ENCODE assay signal across 26 cellular contexts in the genomic region with DNA sequence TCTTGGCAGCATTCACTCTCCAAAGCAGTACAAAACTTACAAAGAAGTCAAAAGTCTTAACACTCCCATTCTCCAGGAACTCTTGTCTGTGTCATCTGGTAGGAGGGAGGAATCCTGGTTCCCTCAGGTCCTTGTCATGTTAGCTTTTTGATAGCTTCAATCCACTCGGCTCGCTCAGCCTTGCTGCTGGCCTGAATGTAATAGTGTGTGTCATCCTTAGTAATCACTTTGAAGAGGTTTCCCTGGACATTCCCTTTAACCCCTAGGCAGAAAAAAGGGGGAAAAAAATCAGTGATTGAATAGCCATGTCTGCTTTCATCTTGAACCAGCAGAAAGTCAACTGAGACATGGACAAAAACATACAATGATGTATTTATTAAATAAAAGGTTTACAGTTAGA. TPM values are rescaled to one million over a fixed set of nuclear protein-coding genes. Genes with fewer than 3 reads are reported as not detected.
DNase-seq lines count a peak whose midpoint lies in the region; ATAC-seq and TF ChIP-seq lines count a peak whose summit lies in the region.
"Had no signal": no experiment of that assay in that cellular context is flagged by ENCODE, and none has a peak within 500 bp of the region (broad histone marks: within the 10 kb centered on the region; RNA-seq: fewer than 3 reads in every experiment).

No MANE protein-coding gene starts in this region.

- no peak for TF ChIP-seq CTCF in progenitor cell of endocrine pancreas (IDR thresholded peaks at IDR 0.05; ENCODE audit: unreplicated experiment)

- H3K27ac Mint-ChIP-seq in progenitor cell of endocrine pancreas = peak overlapping the region; percentile 24
- H3K27ac Mint-ChIP-seq: activated CD4-positive, alpha-beta memory T cell treated with anti-CD3 and anti-CD28 coated beads, Interleukin-2, amount 10 ng/mL, durations not matched to agents 7 days and 5 days had no signal

- H3K36me3 Mint-ChIP-seq in progenitor cell of endocrine pancreas (ENCODE audit: insufficient read depth) = peaks cover 10% of the 10 kb centered on the region

- peaks cover 3% of the 10 kb centered on the region for H3K4me1 Mint-ChIP-seq in progenitor cell of endocrine pancreas (ENCODE audit: low read depth)
- H3K4me1 Mint-ChIP-seq: central memory CD8-positive, alpha-beta T cell had no signal

- no peak overlapping the region for H3K4me3 Mint-ChIP-seq in progenitor cell of endocrine pancreas (ENCODE audit: low read depth)
- H3K4me3 Mint-ChIP-seq: activated CD4-positive, alpha-beta memory T cell treated with anti-CD3 and anti-CD28 coated beads, Interleukin-2, amount 10 ng/mL, durations not matched to agents 7 days and 5 days; CD8-positive, alpha-beta memory T cell; central memory CD8-positive, alpha-beta T cell had no signal

- H3K9me3 Mint-ChIP-seq in progenitor cell of endocrine pancreas (ENCODE audit: low read depth) = no peaks in the 10 kb centered on the region
- H3K9me3 Mint-ChIP-seq: activated CD4-positive, alpha-beta memory T cell treated with anti-CD3 and anti-CD28 coated beads, Interleukin-2, amount 10 ng/mL, durations not matched to agents 7 days and 5 days; CD8-positive, alpha-beta memory T cell; central memory CD8-positive, alpha-beta T cell had no signal

- DNase-seq in EH (ENCODE audit: low read depth) = peak; percentile 15
- peak; percentile 57 for DNase-seq in HT1080 (ENCODE audit: low read depth)
- DNase-seq in epithelial cell of prostate (ENCODE audit: low read depth, low spot score) = no peak
- DNase-seq in progenitor cell of endocrine pancreas (ENCODE audit: low spot score, unreplicated experiment) = no peak
- no peak for DNase-seq in GM19240 (ENCODE audit: insufficient read length, low spot score)
- no peak for DNase-seq in DMS53 treated with DMSO at 0.1 percent for 48 hours (lab: John Stamatoyannopoulos, UW; ENCODE audit: unreplicated experiment)
- DNase-seq in ecto neural progenitor cell (ENCODE audit: low spot score) = no peak
- DNase-seq: activated CD4-positive, alpha-beta memory T cell treated with anti-CD3 and anti-CD28 coated beads, Interleukin-2, amount 10 ng/mL, durations not matched to agents 7 days and 5 days; activated CD4-positive, CD25-positive, alpha-beta regulatory T cell; activated naive CD4-positive, alpha-beta T cell treated with anti-CD3 and anti-CD28 coated beads, Interleukin-2, amount 50 U/mL, for 16 hours; aorta; CD8-positive, alpha-beta memory T cell; DMS79 treated with DMSO at 0.1 percent for 48 hours; heart left ventricle; left ventricle myocardium superior; MV-4-11; NCI-H187; NCI-H226; NCI-H774; stimulated activated CD4-positive, alpha-beta T cell treated with anti-CD3 and anti-CD28 coated beads, Interleukin-4, amount 100 ng/mL, for 24 hours; T-helper 9 cell; upper lobe of left lung had no signal

- H3K27me3 Mint-ChIP-seq in progenitor cell of endocrine pancreas = no peaks in the 10 kb centered on the region
- H3K27me3 Mint-ChIP-seq: activated CD4-positive, alpha-beta memory T cell treated with anti-CD3 and anti-CD28 coated beads, Interleukin-2, amount 10 ng/mL, durations not matched to agents 7 days and 5 days; CD8-positive, alpha-beta memory T cell; central memory CD8-positive, alpha-beta T cell had no signal

- H3K27ac ChIP-seq in epithelial cell of prostate = peak overlapping the region; percentile 55
- H3K27ac ChIP-seq: heart left ventricle, SK-N-MC, upper lobe of left lung had no signal

- no peak for ATAC-seq in GM18907 (IDR thresholded peaks at IDR 0.05; ENCODE audit: unreplicated experiment)
- ATAC-seq: heart left ventricle, left ventricle myocardium superior, Panc1 had no signal

RNA-seq across cellular contexts. Expression of a gene that starts 24.8 kb away (rescaled TPM):
- total RNA-seq in HT1080 (2014; rRNA removed; shearing (Covaris generic)) = 1.4 and 2.3 TPM in 2 replicates
- 0.66 and 1.4 TPM in 2 replicates for polyA plus RNA-seq in HT1080 (2015; cell fraction: cytosol; rRNA removed)
- 0.62 and 1.3 TPM in 2 replicates for polyA plus RNA-seq in HT1080 (2015; cell fraction: nucleus; rRNA removed)
- total RNA-seq in progenitor cell of endocrine pancreas = 0.67 and 0.89 TPM in 2 replicates
- total RNA-seq: left ventricle myocardium superior had no signal

RNA-seq across cellular contexts. Expression of a gene that starts 27.1 kb away (rescaled TPM):
- 497 and 506 TPM in 2 replicates for total RNA-seq in HT1080 (2014; rRNA removed; shearing (Covaris generic))
- polyA plus RNA-seq in HT1080 (2015; cell fraction: cytosol; rRNA removed) = 248 and 253 TPM in 2 replicates
- 214 and 275 TPM in 2 replicates for polyA plus RNA-seq in HT1080 (2015; cell fraction: nucleus; rRNA removed)
- total RNA-seq in progenitor cell of endocrine pancreas = 73.6 and 76.6 TPM in 2 replicates

RNA-seq across cellular contexts. Expression of a gene that starts 27.6 kb away (rescaled TPM):
- total RNA-seq in HT1080 (2014; rRNA removed; shearing (Covaris generic)) = 112 and 122 TPM in 2 replicates
- polyA plus RNA-seq in HT1080 (2015; cell fraction: cytosol; rRNA removed) = 73.7 and 101 TPM in 2 replicates
- polyA plus RNA-seq in HT1080 (2015; cell fraction: nucleus; rRNA removed) = 47.8 and 58.7 TPM in 2 replicates
- total RNA-seq in progenitor cell of endocrine pancreas = 66.4 and 73.0 TPM in 2 replicates

Comparison
In these comparisons a context has a peak if more than half of its experiments do, and no peak if none do; other contexts are left out.
1. DNase-seq: peak in EH (single experiment) and HT1080 (single experiment); none in epithelial cell of prostate (single experiment), progenitor cell of endocrine pancreas (single experiment), GM19240 (single experiment), DMS53 treated with DMSO at 0.1 percent for 48 hours (single experiment) and ecto neural progenitor cell (single experiment).